28 cellular contexts compared by ENCODE assay signal in genomic region chr12:104752016-104752415, GRCh38.
DNase-seq lines count a peak whose midpoint lies in the region; ATAC-seq, FAIRE-seq and TF ChIP-seq lines count a peak whose summit lies in the region.
"Had no signal": no experiment of that assay in that cellular context is flagged by ENCODE, and none has a peak within 500 bp of the region (broad histone marks: within the 10 kb centered on the region; RNA-seq: fewer than 3 reads in every experiment).

No MANE protein-coding gene starts in this region.

- peak overlapping the region; percentile 31 to 92 (median 78) for H3K27ac Mint-ChIP-seq in CD14-positive monocyte
- peak overlapping the region; percentile 77 for H3K27ac Mint-ChIP-seq in activated B cell treated with CpG ODN at 0.5 μM for 24 hours
- H3K27ac Mint-ChIP-seq in naive B cell = peak overlapping the region in 3 of 6 donors; percentile 68 to 94 (median 85)
- H3K27ac Mint-ChIP-seq in MCF 10A (ENCODE audit: low read depth, unreplicated experiment) = no peak overlapping the region
- H3K27ac Mint-ChIP-seq: activated CD4-positive, alpha-beta memory T cell treated with anti-CD3 and anti-CD28 coated beads for 36 hours; progenitor cell of endocrine pancreas; stimulated activated naive CD8-positive, alpha-beta T cell treated with anti-CD3 and anti-CD28 coated beads, Interleukin-15, amount 100 ng/mL, for 72 hours had no signal

- DNase-seq in CD14-positive monocyte (ENCODE audit: low spot score) (no peak), activated B cell treated with CpG ODN at 0.5 μM for 24 hours (no peak), naive B cell (no peak), Kasumi-1 (lab: John Stamatoyannopoulos, UW) (no peak), right cardiac atrium (no peak), GM19239 (ENCODE audit: insufficient read length, low spot score) (no peak), MCF 10A (ENCODE audit: unreplicated experiment) (no peak)
- DNase-seq: ACHN; activated CD4-positive, alpha-beta memory T cell treated with anti-CD3 and anti-CD28 coated beads for 36 hours; C1 segment of cervical spinal cord; EL; GOT3; left ventricle myocardium inferior; midbrain; NCI-H1105 treated with DMSO at 0.1 percent for 48 hours; NCI-H2081; NCI-H345; NCI-H82; sigmoid colon; stimulated activated CD4-positive, alpha-beta T cell treated with anti-CD3 and anti-CD28 coated beads, Interleukin-15, amount 100 ng/mL, for 24 hours; stimulated activated naive CD8-positive, alpha-beta T cell treated with anti-CD3 and anti-CD28 coated beads, Interleukin-15, amount 100 ng/mL, for 72 hours; tibial artery had no signal

- 94% methylated on average over 4 of the region's 4 CpGs for WGBS in right cardiac atrium

- H3K27me3 ChIP-seq in right cardiac atrium (ENCODE audit: control insufficient read depth, insufficient read depth) = no peaks in the 10 kb centered on the region
- H3K27me3 ChIP-seq: sigmoid colon, tibial artery had no signal

- POLR2A ChIA-PET in activated B cell treated with CpG ODN at 0.5 μM for 24 hours (lab: Charles Lee) = interaction anchor here (1.4 kb wide), 1 partner anchor 11 kb away, joined by 5 read pairs; no protein-coding TSS in a partner anchor
- POLR2A ChIA-PET in MCF 10A (lab: Yijun Ruan, JAX) = no interaction called here

- H3K9me3 ChIP-seq in right cardiac atrium (ENCODE audit: control insufficient read depth, low read length) = no peaks in the 10 kb centered on the region
- H3K9me3 ChIP-seq: left ventricle myocardium inferior, sigmoid colon, tibial artery had no signal

- H3K9me3 Mint-ChIP-seq in CD14-positive monocyte (peaks cover 0 to 2% (median 0%) of the 10 kb centered on the region in 7 donors), activated B cell treated with CpG ODN at 0.5 μM for 24 hours (no peaks in the 10 kb centered on the region), naive B cell (peaks cover 0 to 2% (median 0%) of the 10 kb centered on the region in 7 donors), MCF 10A (ENCODE audit: unreplicated experiment) (no peaks in the 10 kb centered on the region)
- H3K9me3 Mint-ChIP-seq: activated CD4-positive, alpha-beta memory T cell treated with anti-CD3 and anti-CD28 coated beads for 36 hours; neural crest cell had no signal

- H3K27me3 Mint-ChIP-seq in CD14-positive monocyte (ENCODE audit: low read depth in 3 of 3) (no peaks in the 10 kb centered on the region), activated B cell treated with CpG ODN at 0.5 μM for 24 hours (no peaks in the 10 kb centered on the region), naive B cell (no peaks in the 10 kb centered on the region), MCF 10A (ENCODE audit: insufficient read depth, unreplicated experiment) (no peaks in the 10 kb centered on the region)
- H3K27me3 Mint-ChIP-seq: activated CD4-positive, alpha-beta memory T cell treated with anti-CD3 and anti-CD28 coated beads for 36 hours; progenitor cell of endocrine pancreas; stimulated activated naive CD8-positive, alpha-beta T cell treated with anti-CD3 and anti-CD28 coated beads, Interleukin-15, amount 100 ng/mL, for 72 hours had no signal

- BruUV-seq in MCF 10A (replicated peaks; lab: Mats Ljungman, UMichigan) = no TSS peak

- H3K4me1 Mint-ChIP-seq in CD14-positive monocyte (peaks cover 56% of the 10 kb centered on the region), activated B cell treated with CpG ODN at 0.5 μM for 24 hours (peaks cover 49% of the 10 kb centered on the region), naive B cell (peaks cover 31 to 63% (median 59%) of the 10 kb centered on the region in 3 donors), MCF 10A (ENCODE audit: insufficient read depth, unreplicated experiment) (no peaks in the 10 kb centered on the region)

- H3K4me3 Mint-ChIP-seq in CD14-positive monocyte (no peak overlapping the region), activated B cell treated with CpG ODN at 0.5 μM for 24 hours (peak overlapping the region; percentile 46), naive B cell (peak overlapping the region in 5 of 8 donors; percentile 15 to 64 (median 45)), MCF 10A (ENCODE audit: unreplicated experiment) (no peak overlapping the region)
- H3K4me3 Mint-ChIP-seq: activated CD4-positive, alpha-beta memory T cell treated with anti-CD3 and anti-CD28 coated beads for 36 hours; neural crest cell; stimulated activated naive CD8-positive, alpha-beta T cell treated with anti-CD3 and anti-CD28 coated beads, Interleukin-15, amount 100 ng/mL, for 72 hours had no signal

- ATAC-seq in GM18907 (IDR thresholded peaks at IDR 0.05; ENCODE audit: unreplicated experiment) (peak; percentile 7), activated B cell treated with CpG ODN at 0.5 μM for 24 hours (ENCODE audit: low read depth) (no peak), naive B cell (ENCODE audit: low read depth in 2 of 2) (no peak), right cardiac atrium (no peak)
- ATAC-seq: Right ventricle myocardium inferior; stimulated activated naive CD8-positive, alpha-beta T cell treated with anti-CD3 and anti-CD28 coated beads, Interleukin-15, amount 100 ng/mL, for 72 hours had no signal

- peaks cover 3% of the 10 kb centered on the region for H3K4me1 ChIP-seq in right cardiac atrium (ENCODE audit: control insufficient read depth, insufficient read depth, low read length)

- intact Hi-C loops in CD14-positive monocyte (cut with micrococcal nuclease) (no loop called here), activated B cell treated with CpG ODN at 0.5 μM for 24 hours (cut with micrococcal nuclease) (loop anchor here (5.0 kb wide), 2 partner anchors 295 to 300 kb away; partner anchors contain the start of gene CHST11), right cardiac atrium (cut with DNase I) (no loop called here), MCF 10A (cut with micrococcal nuclease) (no loop called here)

- CTCF ChIA-PET in activated B cell treated with CpG ODN at 0.5 μM for 24 hours (lab: Charles Lee) (no interaction called here), MCF 10A (lab: Yijun Ruan, JAX) (no interaction called here)

- FAIRE-seq in GM19239 (lab: Jason Lieb, UNC) = no peak
- FAIRE-seq: colon, endometrium had no signal

- H3K4me3 ChIP-seq in right cardiac atrium (ENCODE audit: low read length) = no peak overlapping the region
- H3K4me3 ChIP-seq: left ventricle myocardium inferior, sigmoid colon, tibial artery had no signal

- TF ChIP-seq CTCF in CD14-positive monocyte (IDR thresholded peaks at IDR 0.05) = no peak
- TF ChIP-seq CTCF in activated B cell treated with CpG ODN at 0.5 μM for 24 hours (IDR thresholded peaks at IDR 0.05) = no peak
- no peak for TF ChIP-seq CTCF in MCF 10A (IDR thresholded peaks at IDR 0.05; ENCODE audit: unreplicated experiment)

- no peak overlapping the region for H3K27ac ChIP-seq in right cardiac atrium (ENCODE audit: low read length)
- H3K27ac ChIP-seq: left ventricle myocardium inferior, sigmoid colon, tibial artery had no signal

- peaks cover 32 to 34% of the 10 kb centered on the region in 2 donors for H3K36me3 Mint-ChIP-seq in CD14-positive monocyte
- H3K36me3 Mint-ChIP-seq in activated B cell treated with CpG ODN at 0.5 μM for 24 hours (ENCODE audit: low read depth) = peaks cover 9% of the 10 kb centered on the region
- H3K36me3 Mint-ChIP-seq in naive B cell = peaks cover 3 to 4% of the 10 kb centered on the region in 2 donors
- no peaks in the 10 kb centered on the region for H3K36me3 Mint-ChIP-seq in MCF 10A (ENCODE audit: insufficient read depth, unreplicated experiment)

Comparison
In these comparisons a context has a peak if more than half of its experiments do, and no peak if none do; other contexts are left out.
1. H3K4me3 Mint-ChIP-seq: peak in activated B cell treated with CpG ODN at 0.5 μM for 24 hours (single experiment) and naive B cell (5 of 8); none in CD14-positive monocyte (0 of 2) and MCF 10A (single experiment).